8 cellular contexts compared by ENCODE assay signal in the genomic region with DNA sequence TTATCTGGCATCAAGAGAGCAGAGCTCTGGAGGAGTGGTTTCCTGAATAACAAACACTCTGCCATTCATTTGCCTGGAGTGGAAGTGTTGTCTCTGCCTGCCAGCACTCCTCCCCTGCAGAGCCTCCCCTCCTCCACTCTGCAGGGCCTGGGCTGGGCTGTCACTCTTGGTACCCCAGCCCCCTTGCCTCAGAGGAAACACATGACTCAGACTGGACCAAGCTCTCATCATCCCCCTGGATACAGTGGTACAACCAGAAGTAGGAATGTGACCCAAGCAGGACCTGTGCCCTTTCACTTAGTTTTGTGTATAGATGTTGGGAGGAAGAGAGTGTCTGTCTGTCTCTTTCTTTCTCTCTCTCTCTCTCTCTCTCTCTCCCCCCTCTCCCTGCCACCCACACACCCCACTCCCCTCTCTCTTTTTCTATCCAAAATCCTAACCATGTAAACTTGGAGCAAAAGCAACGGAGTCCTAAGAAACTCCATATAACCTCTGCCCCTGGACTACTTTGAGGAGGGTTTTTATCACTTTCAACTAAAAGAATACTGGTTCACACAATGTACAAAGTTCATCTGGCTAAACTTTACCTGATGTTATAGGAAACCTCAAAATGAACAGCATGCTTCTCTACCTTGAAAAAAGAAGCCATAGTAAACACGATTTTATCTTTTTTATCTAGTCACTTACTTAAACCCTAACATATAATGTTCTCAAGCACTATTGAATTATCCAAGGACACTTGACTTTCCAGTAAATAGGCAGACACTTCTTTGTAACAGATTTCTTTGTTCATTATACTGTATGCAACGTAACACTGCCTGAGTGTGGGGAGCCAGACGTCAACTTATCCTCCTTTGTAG. TPM values are rescaled to one million over a fixed set of nuclear protein-coding genes. Genes with fewer than 3 reads are reported as not detected.
DNase-seq lines count a peak whose midpoint lies in the region; ATAC-seq and TF ChIP-seq lines count a peak whose summit lies in the region.

No MANE protein-coding gene starts in this region.

- WGBS in aorta, 2 donors, result 91 to 94% methylated on average over 4 of the region's 4 CpGs

- no peak for TF ChIP-seq CTCF in Caco-2 (IDR thresholded peaks at IDR 0.05; ENCODE audit: insufficient read depth in 1 of 2, low read depth in 1 of 2, low read length in 1 of 2, severe bottlenecking in 1 of 2, unreplicated experiment in 1 of 2)

- POLR2A ChIA-PET in Caco-2 (lab: Charles Lee), result no interaction called here

- H3K4me3 Mint-ChIP-seq in Caco-2 (ENCODE audit: unreplicated experiment), result no peak overlapping the region

- no peaks in the 10 kb centered on the region for H3K27me3 Mint-ChIP-seq in Caco-2 (ENCODE audit: insufficient read depth, unreplicated experiment)

- H3K36me3 Mint-ChIP-seq in Caco-2 (ENCODE audit: insufficient read depth, unreplicated experiment), result no peaks in the 10 kb centered on the region

- BruUV-seq in Caco-2 (replicated peaks; lab: Mats Ljungman, UMichigan), result no TSS peak

- H3K27ac ChIP-seq in aorta (ENCODE audit: low read depth in 1 of 2, low read length in 2 of 2), result no peak overlapping the region

- DNase-seq in Caco-2, result peak; percentile 14 to 39
- peak; percentile 84 for DNase-seq in NCI-H2029 treated with DMSO at 0.1 percent for 48 hours (lab: John Stamatoyannopoulos, UW)
- DNase-seq in cerebellum (ENCODE audit: low spot score), result peak; percentile 38
- DNase-seq in left kidney (ENCODE audit: low read depth, low spot score), result peak; percentile 92
- peak in 1 of 2 donors; percentile 55 for DNase-seq in aorta
- DNase-seq in NCI-H2171 (lab: John Stamatoyannopoulos, UW), result no peak
- DNase-seq in RKO (ENCODE audit: low spot score), result no peak

- H3K4me1 Mint-ChIP-seq in Caco-2 (ENCODE audit: low read depth, unreplicated experiment), result peaks cover 7% of the 10 kb centered on the region

- intact Hi-C loops in Caco-2 (cut with micrococcal nuclease; ENCODE audit: unreplicated experiment) (loop anchor here (5.0 kb wide), 1 partner anchor 45 kb away; a partner anchor contains a TSS), aorta (cut with DNase I) (no loop called here)

- H3K4me1 ChIP-seq in Caco-2, result peaks cover 24% of the 10 kb centered on the region
- H3K4me1 ChIP-seq in aorta (ENCODE audit: control insufficient read depth in 1 of 2, insufficient read depth in 2 of 2, low read length in 2 of 2), result peaks cover 1 to 3% of the 10 kb centered on the region in 2 donors

- H3K4me3 ChIP-seq in Caco-2 (ENCODE audit: low read depth, low read length) (no peak overlapping the region), aorta (ENCODE audit: low read length in 2 of 2) (no peak overlapping the region)

- no peaks in the 10 kb centered on the region for H3K9me3 ChIP-seq in Caco-2
- no peaks in the 10 kb centered on the region for H3K9me3 ChIP-seq in aorta (ENCODE audit: control insufficient read depth, low read length)

- H3K27me3 ChIP-seq in Caco-2 (replicated peaks; ENCODE audit: control insufficient read depth, insufficient read depth, low read length), result no peaks in the 10 kb centered on the region
- H3K27me3 ChIP-seq in aorta (ENCODE audit: control insufficient read depth in 1 of 2, insufficient read depth in 2 of 2, low read length in 1 of 2), result no peaks in the 10 kb centered on the region

- H3K36me3 ChIP-seq in Caco-2 (ENCODE audit: control insufficient read depth, insufficient read depth, low read length), result no peaks in the 10 kb centered on the region
- no peaks in the 10 kb centered on the region for H3K36me3 ChIP-seq in aorta (ENCODE audit: control insufficient read depth in 1 of 2, insufficient read depth in 2 of 2, low read length in 1 of 2)

- no peaks in the 10 kb centered on the region for H3K9me3 Mint-ChIP-seq in Caco-2 (ENCODE audit: unreplicated experiment)

- CTCF ChIA-PET in Caco-2 (lab: Charles Lee), result no interaction called here

- no peak overlapping the region for H3K27ac Mint-ChIP-seq in Caco-2 (ENCODE audit: unreplicated experiment)

- ATAC-seq in aorta (ENCODE audit: low FRiP score) (peak; percentile 84), GM18519 (IDR thresholded peaks at IDR 0.05; ENCODE audit: low FRiP score, unreplicated experiment) (no peak)

RNA-seq across cellular contexts. Expression of a gene that starts 43.8 kb away (rescaled TPM):
- total RNA-seq in Caco-2 (2022), result 2.0 and 2.7 TPM in 2 replicates
- total RNA-seq in cerebellum, result 99.4 TPM
- total RNA-seq in aorta, result 10 to 100 TPM; 34.2 to 94.3 TPM
- 1 to 10 TPM; 2.9 to 5.8 TPM for polyA plus RNA-seq in aorta

RNA-seq across cellular contexts. Expression of a gene that starts 44.1 kb away (rescaled TPM):
- total RNA-seq in Caco-2 (2022), result 22.8 and 23.2 TPM in 2 replicates
- 38.2 TPM for total RNA-seq in cerebellum
- total RNA-seq in aorta, result 10 to 100 TPM; 20.3 to 21.6 TPM
- polyA plus RNA-seq in aorta, result 10 to 100 TPM; 17.8 to 41.6 TPM

Comparison
In these comparisons a context has a peak if more than half of its experiments do, and no peak if none do; other contexts are left out.
1. DNase-seq: peak in Caco-2 (2 of 2), NCI-H2029 treated with DMSO at 0.1 percent for 48 hours (single experiment), cerebellum (single experiment) and left kidney (single experiment); none in NCI-H2171 (single experiment) and RKO (single experiment).